In the genomic region with DNA sequence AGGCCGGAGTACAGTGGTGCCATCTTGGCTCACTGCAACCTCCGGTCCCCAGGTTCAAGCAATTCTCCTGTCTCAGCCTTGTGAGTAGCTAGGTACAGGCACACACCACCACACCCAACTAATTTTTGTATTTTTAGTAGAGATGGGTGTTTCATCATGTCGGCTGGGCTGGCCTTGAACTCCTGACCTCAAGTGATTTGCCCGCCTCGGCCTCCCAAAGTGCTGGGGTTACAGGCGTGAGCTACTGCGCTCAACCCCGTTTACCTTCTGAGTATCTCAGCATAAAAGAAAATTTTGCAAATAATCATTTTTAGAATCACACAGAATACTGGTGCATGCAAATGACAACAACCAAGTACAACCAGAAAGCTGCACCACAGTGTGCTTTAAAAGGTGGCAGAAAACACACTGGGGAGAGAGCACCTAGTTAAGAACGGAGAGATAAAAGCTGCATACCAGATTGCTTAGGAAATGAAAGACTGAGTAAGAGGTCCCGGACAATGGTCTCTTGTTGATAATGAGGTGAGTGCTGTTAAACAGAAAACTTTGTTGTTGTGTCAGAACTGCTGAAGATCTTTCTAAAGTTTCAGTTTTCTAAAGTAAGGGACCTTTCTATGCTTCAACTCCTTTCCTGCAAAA, we compare ENCODE assay signal across 1 cellular context.
A peak's percentile ranks its signal among the peaks of the same experiment; 100 is the strongest.
TF ChIP-seq lines count a peak whose summit lies in the region.

No MANE protein-coding gene starts in this region.

TF ChIP-seq in HepG2, 621 proteins besides CTCF, POLR2A, EP300 and RAD21 (continued from another document):
- TF ChIP-seq, protein P1, sequence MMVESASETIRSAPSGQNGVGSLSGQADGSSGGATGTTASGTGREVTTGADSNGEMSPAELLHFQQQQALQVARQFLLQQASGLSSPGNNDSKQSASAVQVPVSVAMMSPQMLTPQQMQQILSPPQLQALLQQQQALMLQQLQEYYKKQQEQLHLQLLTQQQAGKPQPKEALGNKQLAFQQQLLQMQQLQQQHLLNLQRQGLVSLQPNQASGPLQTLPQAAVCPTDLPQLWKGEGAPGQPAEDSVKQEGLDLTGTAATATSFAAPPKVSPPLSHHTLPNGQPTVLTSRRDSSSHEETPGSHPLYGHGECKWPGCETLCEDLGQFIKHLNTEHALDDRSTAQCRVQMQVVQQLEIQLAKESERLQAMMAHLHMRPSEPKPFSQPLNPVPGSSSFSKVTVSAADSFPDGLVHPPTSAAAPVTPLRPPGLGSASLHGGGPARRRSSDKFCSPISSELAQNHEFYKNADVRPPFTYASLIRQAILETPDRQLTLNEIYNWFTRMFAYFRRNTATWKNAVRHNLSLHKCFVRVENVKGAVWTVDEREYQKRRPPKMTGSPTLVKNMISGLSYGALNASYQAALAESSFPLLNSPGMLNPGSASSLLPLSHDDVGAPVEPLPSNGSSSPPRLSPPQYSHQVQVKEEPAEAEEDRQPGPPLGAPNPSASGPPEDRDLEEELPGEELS (CRISPR knock-in tag; IDR thresholded peaks at IDR 0.05): 0 out of 2 replicates have a peak, but pooled peaks have one; percentile 18
- no peak for TF ChIP-seq ZNF383 (CRISPR knock-in tag; IDR thresholded peaks at IDR 0.05; ENCODE audit: borderline replicate concordance)
- peak; percentile 40 for TF ChIP-seq ASH2L (IDR thresholded peaks at IDR 0.05; ENCODE audit: insufficient read length, low read depth, low read length)
- TF ChIP-seq RARA (CRISPR knock-in tag; IDR thresholded peaks at IDR 0.05): peak; percentile 92
- TF ChIP-seq, protein P2, sequence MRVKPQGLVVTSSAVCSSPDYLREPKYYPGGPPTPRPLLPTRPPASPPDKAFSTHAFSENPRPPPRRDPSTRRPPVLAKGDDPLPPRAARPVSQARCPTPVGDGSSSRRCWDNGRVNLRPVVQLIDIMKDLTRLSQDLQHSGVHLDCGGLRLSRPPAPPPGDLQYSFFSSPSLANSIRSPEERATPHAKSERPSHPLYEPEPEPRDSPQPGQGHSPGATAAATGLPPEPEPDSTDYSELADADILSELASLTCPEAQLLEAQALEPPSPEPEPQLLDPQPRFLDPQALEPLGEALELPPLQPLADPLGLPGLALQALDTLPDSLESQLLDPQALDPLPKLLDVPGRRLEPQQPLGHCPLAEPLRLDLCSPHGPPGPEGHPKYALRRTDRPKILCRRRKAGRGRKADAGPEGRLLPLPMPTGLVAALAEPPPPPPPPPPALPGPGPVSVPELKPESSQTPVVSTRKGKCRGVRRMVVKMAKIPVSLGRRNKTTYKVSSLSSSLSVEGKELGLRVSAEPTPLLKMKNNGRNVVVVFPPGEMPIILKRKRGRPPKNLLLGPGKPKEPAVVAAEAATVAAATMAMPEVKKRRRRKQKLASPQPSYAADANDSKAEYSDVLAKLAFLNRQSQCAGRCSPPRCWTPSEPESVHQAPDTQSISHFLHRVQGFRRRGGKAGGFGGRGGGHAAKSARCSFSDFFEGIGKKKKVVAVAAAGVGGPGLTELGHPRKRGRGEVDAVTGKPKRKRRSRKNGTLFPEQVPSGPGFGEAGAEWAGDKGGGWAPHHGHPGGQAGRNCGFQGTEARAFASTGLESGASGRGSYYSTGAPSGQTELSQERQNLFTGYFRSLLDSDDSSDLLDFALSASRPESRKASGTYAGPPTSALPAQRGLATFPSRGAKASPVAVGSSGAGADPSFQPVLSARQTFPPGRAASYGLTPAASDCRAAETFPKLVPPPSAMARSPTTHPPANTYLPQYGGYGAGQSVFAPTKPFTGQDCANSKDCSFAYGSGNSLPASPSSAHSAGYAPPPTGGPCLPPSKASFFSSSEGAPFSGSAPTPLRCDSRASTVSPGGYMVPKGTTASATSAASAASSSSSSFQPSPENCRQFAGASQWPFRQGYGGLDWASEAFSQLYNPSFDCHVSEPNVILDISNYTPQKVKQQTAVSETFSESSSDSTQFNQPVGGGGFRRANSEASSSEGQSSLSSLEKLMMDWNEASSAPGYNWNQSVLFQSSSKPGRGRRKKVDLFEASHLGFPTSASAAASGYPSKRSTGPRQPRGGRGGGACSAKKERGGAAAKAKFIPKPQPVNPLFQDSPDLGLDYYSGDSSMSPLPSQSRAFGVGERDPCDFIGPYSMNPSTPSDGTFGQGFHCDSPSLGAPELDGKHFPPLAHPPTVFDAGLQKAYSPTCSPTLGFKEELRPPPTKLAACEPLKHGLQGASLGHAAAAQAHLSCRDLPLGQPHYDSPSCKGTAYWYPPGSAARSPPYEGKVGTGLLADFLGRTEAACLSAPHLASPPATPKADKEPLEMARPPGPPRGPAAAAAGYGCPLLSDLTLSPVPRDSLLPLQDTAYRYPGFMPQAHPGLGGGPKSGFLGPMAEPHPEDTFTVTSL (CRISPR knock-in tag; IDR thresholded peaks at IDR 0.05; ENCODE audit: borderline replicate concordance): no peak
- TF ChIP-seq MTF1 (CRISPR knock-in tag; IDR thresholded peaks at IDR 0.05): no peak
- peak; percentile 37; the same call in 1 of the 2 replicates for TF ChIP-seq ZNF12 (CRISPR knock-in tag; IDR thresholded peaks at IDR 0.05)
- TF ChIP-seq, protein P3, sequence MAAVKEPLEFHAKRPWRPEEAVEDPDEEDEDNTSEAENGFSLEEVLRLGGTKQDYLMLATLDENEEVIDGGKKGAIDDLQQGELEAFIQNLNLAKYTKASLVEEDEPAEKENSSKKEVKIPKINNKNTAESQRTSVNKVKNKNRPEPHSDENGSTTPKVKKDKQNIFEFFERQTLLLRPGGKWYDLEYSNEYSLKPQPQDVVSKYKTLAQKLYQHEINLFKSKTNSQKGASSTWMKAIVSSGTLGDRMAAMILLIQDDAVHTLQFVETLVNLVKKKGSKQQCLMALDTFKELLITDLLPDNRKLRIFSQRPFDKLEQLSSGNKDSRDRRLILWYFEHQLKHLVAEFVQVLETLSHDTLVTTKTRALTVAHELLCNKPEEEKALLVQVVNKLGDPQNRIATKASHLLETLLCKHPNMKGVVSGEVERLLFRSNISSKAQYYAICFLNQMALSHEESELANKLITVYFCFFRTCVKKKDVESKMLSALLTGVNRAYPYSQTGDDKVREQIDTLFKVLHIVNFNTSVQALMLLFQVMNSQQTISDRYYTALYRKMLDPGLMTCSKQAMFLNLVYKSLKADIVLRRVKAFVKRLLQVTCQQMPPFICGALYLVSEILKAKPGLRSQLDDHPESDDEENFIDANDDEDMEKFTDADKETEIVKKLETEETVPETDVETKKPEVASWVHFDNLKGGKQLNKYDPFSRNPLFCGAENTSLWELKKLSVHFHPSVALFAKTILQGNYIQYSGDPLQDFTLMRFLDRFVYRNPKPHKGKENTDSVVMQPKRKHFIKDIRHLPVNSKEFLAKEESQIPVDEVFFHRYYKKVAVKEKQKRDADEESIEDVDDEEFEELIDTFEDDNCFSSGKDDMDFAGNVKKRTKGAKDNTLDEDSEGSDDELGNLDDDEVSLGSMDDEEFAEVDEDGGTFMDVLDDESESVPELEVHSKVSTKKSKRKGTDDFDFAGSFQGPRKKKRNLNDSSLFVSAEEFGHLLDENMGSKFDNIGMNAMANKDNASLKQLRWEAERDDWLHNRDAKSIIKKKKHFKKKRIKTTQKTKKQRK (IDR thresholded peaks at IDR 0.05; ENCODE audit: low read length): no peak
- TF ChIP-seq ZNF772 (CRISPR knock-in tag; IDR thresholded peaks at IDR 0.05): no peak
- no peak for TF ChIP-seq ZNF34 (CRISPR knock-in tag; IDR thresholded peaks at IDR 0.05; ENCODE audit: borderline replicate concordance)
- TF ChIP-seq BHLHE40 (IDR thresholded peaks at IDR 0.05; ENCODE audit: low read length): no peak
- peak; percentile 21; the same call in 1 of the 2 replicates for TF ChIP-seq MED1 (CRISPR knock-in tag; IDR thresholded peaks at IDR 0.05)
- no peak for TF ChIP-seq ZNF773 (CRISPR knock-in tag; IDR thresholded peaks at IDR 0.05; ENCODE audit: borderline replicate concordance)
- TF ChIP-seq MAFK (conservative IDR thresholded peaks at IDR 0.05 in 1 of 2, IDR thresholded peaks at IDR 0.05 in 1 of 2; ENCODE audit: low read length in 2 of 2): 0 out of 4 replicates have a peak, but pooled peaks of 1 of the 2 experiments have one; percentile 12
- no peak for TF ChIP-seq BRD4 (CRISPR knock-in tag; IDR thresholded peaks at IDR 0.05)
- TF ChIP-seq, protein P4, sequence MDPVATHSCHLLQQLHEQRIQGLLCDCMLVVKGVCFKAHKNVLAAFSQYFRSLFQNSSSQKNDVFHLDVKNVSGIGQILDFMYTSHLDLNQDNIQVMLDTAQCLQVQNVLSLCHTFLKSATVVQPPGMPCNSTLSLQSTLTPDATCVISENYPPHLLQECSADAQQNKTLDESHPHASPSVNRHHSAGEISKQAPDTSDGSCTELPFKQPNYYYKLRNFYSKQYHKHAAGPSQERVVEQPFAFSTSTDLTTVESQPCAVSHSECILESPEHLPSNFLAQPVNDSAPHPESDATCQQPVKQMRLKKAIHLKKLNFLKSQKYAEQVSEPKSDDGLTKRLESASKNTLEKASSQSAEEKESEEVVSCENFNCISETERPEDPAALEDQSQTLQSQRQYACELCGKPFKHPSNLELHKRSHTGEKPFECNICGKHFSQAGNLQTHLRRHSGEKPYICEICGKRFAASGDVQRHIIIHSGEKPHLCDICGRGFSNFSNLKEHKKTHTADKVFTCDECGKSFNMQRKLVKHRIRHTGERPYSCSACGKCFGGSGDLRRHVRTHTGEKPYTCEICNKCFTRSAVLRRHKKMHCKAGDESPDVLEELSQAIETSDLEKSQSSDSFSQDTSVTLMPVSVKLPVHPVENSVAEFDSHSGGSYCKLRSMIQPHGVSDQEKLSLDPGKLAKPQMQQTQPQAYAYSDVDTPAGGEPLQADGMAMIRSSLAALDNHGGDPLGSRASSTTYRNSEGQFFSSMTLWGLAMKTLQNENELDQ (CRISPR knock-in tag; IDR thresholded peaks at IDR 0.05; ENCODE audit: borderline replicate concordance): no peak
- no peak for TF ChIP-seq FOSL1 (CRISPR knock-in tag; IDR thresholded peaks at IDR 0.05; ENCODE audit: borderline replicate concordance)
- TF ChIP-seq TCF7 (IDR thresholded peaks at IDR 0.05; ENCODE audit: low read depth): peak; percentile 42; the same call in 1 of the 2 replicates
- no peak for TF ChIP-seq ARHGAP35 (CRISPR knock-in tag; IDR thresholded peaks at IDR 0.05; ENCODE audit: borderline replicate concordance)
- TF ChIP-seq, protein P5, sequence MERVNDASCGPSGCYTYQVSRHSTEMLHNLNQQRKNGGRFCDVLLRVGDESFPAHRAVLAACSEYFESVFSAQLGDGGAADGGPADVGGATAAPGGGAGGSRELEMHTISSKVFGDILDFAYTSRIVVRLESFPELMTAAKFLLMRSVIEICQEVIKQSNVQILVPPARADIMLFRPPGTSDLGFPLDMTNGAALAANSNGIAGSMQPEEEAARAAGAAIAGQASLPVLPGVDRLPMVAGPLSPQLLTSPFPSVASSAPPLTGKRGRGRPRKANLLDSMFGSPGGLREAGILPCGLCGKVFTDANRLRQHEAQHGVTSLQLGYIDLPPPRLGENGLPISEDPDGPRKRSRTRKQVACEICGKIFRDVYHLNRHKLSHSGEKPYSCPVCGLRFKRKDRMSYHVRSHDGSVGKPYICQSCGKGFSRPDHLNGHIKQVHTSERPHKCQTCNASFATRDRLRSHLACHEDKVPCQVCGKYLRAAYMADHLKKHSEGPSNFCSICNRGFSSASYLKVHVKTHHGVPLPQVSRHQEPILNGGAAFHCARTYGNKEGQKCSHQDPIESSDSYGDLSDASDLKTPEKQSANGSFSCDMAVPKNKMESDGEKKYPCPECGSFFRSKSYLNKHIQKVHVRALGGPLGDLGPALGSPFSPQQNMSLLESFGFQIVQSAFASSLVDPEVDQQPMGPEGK (CRISPR knock-in tag; IDR thresholded peaks at IDR 0.05): 0 out of 2 replicates have a peak, but pooled peaks have one; percentile 7
- TF ChIP-seq RFX5 (IDR thresholded peaks at IDR 0.05; ENCODE audit: low read depth, low read length): no peak
- TF ChIP-seq SUZ12 (IDR thresholded peaks at IDR 0.05; ENCODE audit: low read depth, low read length): no peak
- TF ChIP-seq BCL6 (CRISPR knock-in tag; IDR thresholded peaks at IDR 0.05): peak; percentile 30; the same call in 1 of the 2 replicates
- TF ChIP-seq, protein P6, sequence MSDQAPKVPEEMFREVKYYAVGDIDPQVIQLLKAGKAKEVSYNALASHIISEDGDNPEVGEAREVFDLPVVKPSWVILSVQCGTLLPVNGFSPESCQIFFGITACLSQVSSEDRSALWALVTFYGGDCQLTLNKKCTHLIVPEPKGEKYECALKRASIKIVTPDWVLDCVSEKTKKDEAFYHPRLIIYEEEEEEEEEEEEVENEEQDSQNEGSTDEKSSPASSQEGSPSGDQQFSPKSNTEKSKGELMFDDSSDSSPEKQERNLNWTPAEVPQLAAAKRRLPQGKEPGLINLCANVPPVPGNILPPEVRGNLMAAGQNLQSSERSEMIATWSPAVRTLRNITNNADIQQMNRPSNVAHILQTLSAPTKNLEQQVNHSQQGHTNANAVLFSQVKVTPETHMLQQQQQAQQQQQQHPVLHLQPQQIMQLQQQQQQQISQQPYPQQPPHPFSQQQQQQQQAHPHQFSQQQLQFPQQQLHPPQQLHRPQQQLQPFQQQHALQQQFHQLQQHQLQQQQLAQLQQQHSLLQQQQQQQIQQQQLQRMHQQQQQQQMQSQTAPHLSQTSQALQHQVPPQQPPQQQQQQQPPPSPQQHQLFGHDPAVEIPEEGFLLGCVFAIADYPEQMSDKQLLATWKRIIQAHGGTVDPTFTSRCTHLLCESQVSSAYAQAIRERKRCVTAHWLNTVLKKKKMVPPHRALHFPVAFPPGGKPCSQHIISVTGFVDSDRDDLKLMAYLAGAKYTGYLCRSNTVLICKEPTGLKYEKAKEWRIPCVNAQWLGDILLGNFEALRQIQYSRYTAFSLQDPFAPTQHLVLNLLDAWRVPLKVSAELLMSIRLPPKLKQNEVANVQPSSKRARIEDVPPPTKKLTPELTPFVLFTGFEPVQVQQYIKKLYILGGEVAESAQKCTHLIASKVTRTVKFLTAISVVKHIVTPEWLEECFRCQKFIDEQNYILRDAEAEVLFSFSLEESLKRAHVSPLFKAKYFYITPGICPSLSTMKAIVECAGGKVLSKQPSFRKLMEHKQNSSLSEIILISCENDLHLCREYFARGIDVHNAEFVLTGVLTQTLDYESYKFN (CRISPR knock-in tag; conservative IDR thresholded peaks at IDR 0.05): peak; percentile 56
- no peak for TF ChIP-seq ZFP36L1 (CRISPR knock-in tag; IDR thresholded peaks at IDR 0.05)
